Comparison of ENCODE assay signal across 1 cellular context in genomic region chr19:49150944-49151243, GRCh38.
TF ChIP-seq lines count a peak whose summit lies in the region.

No MANE protein-coding gene starts in this region.

TF ChIP-seq in GM23338, 12 proteins besides CTCF, POLR2A, EP300 and RAD21 (continued from another document):
- TF ChIP-seq ZNF462 (CRISPR knock-in tag; IDR thresholded peaks at IDR 0.05): no peak
- TF ChIP-seq STAT1 (IDR thresholded peaks at IDR 0.05; ENCODE audit: unreplicated experiment): no peak
- no peak for TF ChIP-seq EZH2phosphoT487 (IDR thresholded peaks at IDR 0.05; ENCODE audit: unreplicated experiment)
- TF ChIP-seq CREB1 (CRISPR knock-in tag; IDR thresholded peaks at IDR 0.05; ENCODE audit: low read depth): no peak
- TF ChIP-seq JUNB (IDR thresholded peaks at IDR 0.05; ENCODE audit: unreplicated experiment): no peak
- no peak for TF ChIP-seq ZNF114 (CRISPR knock-in tag; IDR thresholded peaks at IDR 0.05)
- no peak for TF ChIP-seq POLR2AphosphoS5 (IDR thresholded peaks at IDR 0.05; ENCODE audit: low read depth)
